17 cellular contexts compared by ENCODE assay signal in the genomic region with DNA sequence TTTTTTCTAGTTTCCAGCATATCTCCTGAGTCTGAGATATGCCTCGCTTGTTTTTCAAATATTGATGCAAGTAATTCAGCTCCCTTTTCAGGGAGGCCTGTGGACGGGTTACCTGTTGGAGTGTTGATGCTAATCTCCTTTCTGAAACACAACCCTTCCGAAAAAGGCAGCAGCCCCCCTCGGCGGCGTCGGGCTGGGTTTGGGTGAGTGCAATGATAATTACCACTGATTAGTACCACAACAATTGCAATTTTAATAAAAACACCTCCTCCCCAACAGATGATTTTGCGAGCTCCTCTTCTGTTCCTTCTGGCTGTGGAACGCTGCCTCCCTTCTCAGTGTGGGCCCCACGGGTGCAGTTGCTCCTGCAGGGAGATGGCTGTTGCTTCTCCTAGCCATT.
DNase-seq lines count a peak whose midpoint lies in the region; ATAC-seq and TF ChIP-seq lines count a peak whose summit lies in the region.
"Had no signal": no experiment of that assay in that cellular context is flagged by ENCODE, and none has a peak within 500 bp of the region (broad histone marks: within the 10 kb centered on the region; RNA-seq: fewer than 3 reads in every experiment).

No MANE protein-coding gene starts in this region.

- TF ChIP-seq POLR2A in esophagus muscularis mucosa (IDR thresholded peaks at IDR 0.05; ENCODE audit: low read depth): no peak

- H3K4me1 Mint-ChIP-seq in activated CD8-positive, alpha-beta T cell treated with anti-CD3 and anti-CD28 coated beads, Interleukin-2, amount 10 ng/mL, durations not matched to agents 7 days and 5 days (ENCODE audit: low read depth): no peaks in the 10 kb centered on the region
- H3K4me1 Mint-ChIP-seq in activated CD8-positive, alpha-beta T cell treated with anti-CD3 and anti-CD28 coated beads for 36 hours (ENCODE audit: low read depth): no peaks in the 10 kb centered on the region
- H3K4me1 Mint-ChIP-seq: GM23338 had no signal

- ATAC-seq in activated CD8-positive, alpha-beta T cell treated with anti-CD3 and anti-CD28 coated beads, Interleukin-2, amount 10 ng/mL, durations not matched to agents 7 days and 5 days: no peak
- ATAC-seq in activated CD8-positive, alpha-beta T cell treated with anti-CD3 and anti-CD28 coated beads for 36 hours: no peak
- ATAC-seq: A549, GM23338, HCT116 had no signal

- peak; percentile 14 for DNase-seq in activated CD8-positive, alpha-beta T cell treated with anti-CD3 and anti-CD28 coated beads, Interleukin-2, amount 10 ng/mL, durations not matched to agents 7 days and 5 days
- DNase-seq in activated CD8-positive, alpha-beta T cell treated with anti-CD3 and anti-CD28 coated beads for 36 hours: no peak
- DNase-seq in D341Med (ENCODE audit: low spot score): peak; percentile 10
- peak; percentile 82 for DNase-seq in esophagus muscularis mucosa (ENCODE audit: extremely low spot score)
- peak; percentile 22 for DNase-seq in posterior vena cava (ENCODE audit: low spot score)
- DNase-seq in NCI-H146 (lab: John Stamatoyannopoulos, UW): no peak
- DNase-seq in HEK293T (ENCODE audit: extremely low spot score): no peak
- DNase-seq: AML-193; Caco-2; CD4-positive, alpha-beta T cell; DMS79 treated with DMSO at 0.1 percent for 48 hours; GF-D8 had no signal

- TF ChIP-seq EP300 in esophagus muscularis mucosa (IDR thresholded peaks at IDR 0.05): no peak

- no peak for TF ChIP-seq CTCF in activated CD8-positive, alpha-beta T cell treated with anti-CD3 and anti-CD28 coated beads for 36 hours (IDR thresholded peaks at IDR 0.05)
- no peak for TF ChIP-seq CTCF in esophagus muscularis mucosa (IDR thresholded peaks at IDR 0.05)

- no peak overlapping the region for H3K4me3 ChIP-seq in esophagus muscularis mucosa
- H3K4me3 ChIP-seq: A549, GM23338 had no signal

- H3K4me1 ChIP-seq in esophagus muscularis mucosa: no peaks in the 10 kb centered on the region
- H3K4me1 ChIP-seq: A549, Caco-2 had no signal

- peaks cover 0 to 22% (median 9%) of the 10 kb centered on the region in 4 donors for H3K9me3 ChIP-seq in esophagus muscularis mucosa
- H3K9me3 ChIP-seq: A549, Caco-2 had no signal

- POLR2A ChIA-PET in activated CD8-positive, alpha-beta T cell treated with anti-CD3 and anti-CD28 coated beads, Interleukin-2, amount 10 ng/mL, durations not matched to agents 7 days and 5 days (lab: Charles Lee): no interaction called here
- POLR2A ChIA-PET in activated CD8-positive, alpha-beta T cell treated with anti-CD3 and anti-CD28 coated beads for 36 hours (lab: Charles Lee): no interaction called here
- POLR2A ChIA-PET in HEK293T (lab: Yijun Ruan, JAX): no interaction called here

- no peak overlapping the region for H3K27ac Mint-ChIP-seq in activated CD8-positive, alpha-beta T cell treated with anti-CD3 and anti-CD28 coated beads, Interleukin-2, amount 10 ng/mL, durations not matched to agents 7 days and 5 days
- H3K27ac Mint-ChIP-seq in activated CD8-positive, alpha-beta T cell treated with anti-CD3 and anti-CD28 coated beads for 36 hours: no peak overlapping the region
- H3K27ac Mint-ChIP-seq: CD4-positive, alpha-beta T cell; GM23338 had no signal

- 93% methylated on average over 10 of the region's 10 CpGs for WGBS in esophagus muscularis mucosa

- intact Hi-C loops in activated CD8-positive, alpha-beta T cell treated with anti-CD3 and anti-CD28 coated beads for 36 hours (cut with micrococcal nuclease): no loop called here
- intact Hi-C loops in esophagus muscularis mucosa (cut with DNase I) (no loop called here), posterior vena cava (cut with DNase I) (no loop called here)

- H3K4me3 Mint-ChIP-seq in activated CD8-positive, alpha-beta T cell treated with anti-CD3 and anti-CD28 coated beads, Interleukin-2, amount 10 ng/mL, durations not matched to agents 7 days and 5 days: no peak overlapping the region
- H3K4me3 Mint-ChIP-seq in activated CD8-positive, alpha-beta T cell treated with anti-CD3 and anti-CD28 coated beads for 36 hours: no peak overlapping the region
- H3K4me3 Mint-ChIP-seq: CD4-positive, alpha-beta T cell; GM23338 had no signal

- H3K36me3 Mint-ChIP-seq in activated CD8-positive, alpha-beta T cell treated with anti-CD3 and anti-CD28 coated beads, Interleukin-2, amount 10 ng/mL, durations not matched to agents 7 days and 5 days (ENCODE audit: low read depth): no peaks in the 10 kb centered on the region
- no peaks in the 10 kb centered on the region for H3K36me3 Mint-ChIP-seq in activated CD8-positive, alpha-beta T cell treated with anti-CD3 and anti-CD28 coated beads for 36 hours (ENCODE audit: low read depth)

- H3K9me3 Mint-ChIP-seq in activated CD8-positive, alpha-beta T cell treated with anti-CD3 and anti-CD28 coated beads, Interleukin-2, amount 10 ng/mL, durations not matched to agents 7 days and 5 days (ENCODE audit: insufficient read depth): peaks cover 6% of the 10 kb centered on the region
- H3K9me3 Mint-ChIP-seq in activated CD8-positive, alpha-beta T cell treated with anti-CD3 and anti-CD28 coated beads for 36 hours: peaks cover 12% of the 10 kb centered on the region

- no peak overlapping the region for H3K27ac ChIP-seq in esophagus muscularis mucosa (replicated peaks in 1 of 4)
- H3K27ac ChIP-seq: 22Rv1, A549, C4-2B had no signal

- H3K36me3 ChIP-seq in esophagus muscularis mucosa: no peaks in the 10 kb centered on the region

- no peaks in the 10 kb centered on the region for H3K27me3 ChIP-seq in esophagus muscularis mucosa

- CTCF ChIA-PET in activated CD8-positive, alpha-beta T cell treated with anti-CD3 and anti-CD28 coated beads, Interleukin-2, amount 10 ng/mL, durations not matched to agents 7 days and 5 days (lab: Charles Lee): no interaction called here
- CTCF ChIA-PET in activated CD8-positive, alpha-beta T cell treated with anti-CD3 and anti-CD28 coated beads for 36 hours (lab: Charles Lee): no interaction called here
- CTCF ChIA-PET in HEK293T (lab: Yijun Ruan, JAX): no interaction called here

- peaks cover 4% of the 10 kb centered on the region for H3K27me3 Mint-ChIP-seq in activated CD8-positive, alpha-beta T cell treated with anti-CD3 and anti-CD28 coated beads, Interleukin-2, amount 10 ng/mL, durations not matched to agents 7 days and 5 days (ENCODE audit: low read depth)
- no peaks in the 10 kb centered on the region for H3K27me3 Mint-ChIP-seq in activated CD8-positive, alpha-beta T cell treated with anti-CD3 and anti-CD28 coated beads for 36 hours
- H3K27me3 Mint-ChIP-seq: CD4-positive, alpha-beta T cell had no signal

TF ChIP-seq in HEK293T, 16 proteins besides CTCF, POLR2A, EP300 and RAD21:
- TF ChIP-seq TARDBP (IDR thresholded peaks at IDR 0.05) (no peak), FOXA1 (IDR thresholded peaks at IDR 0.05) (no peak), ELF4 (IDR thresholded peaks at IDR 0.05) (no peak), BHLHE40 (IDR thresholded peaks at IDR 0.05; ENCODE audit: borderline replicate concordance) (no peak), LEF1 (IDR thresholded peaks at IDR 0.05; ENCODE audit: borderline replicate concordance) (no peak), ARNT (IDR thresholded peaks at IDR 0.05) (no peak), SUZ12 (IDR thresholded peaks at IDR 0.05) (no peak), HDGF (IDR thresholded peaks at IDR 0.05; ENCODE audit: borderline replicate concordance) (no peak), FOXK2 (IDR thresholded peaks at IDR 0.05) (no peak), ZNF384 (IDR thresholded peaks at IDR 0.05) (no peak), FOXM1 (IDR thresholded peaks at IDR 0.05; ENCODE audit: borderline replicate concordance) (no peak), NFRKB (IDR thresholded peaks at IDR 0.05) (no peak), L3MBTL2 (conservative IDR thresholded peaks at IDR 0.05) (no peak), SP1 (IDR thresholded peaks at IDR 0.05) (no peak)
- TF ChIP-seq, protein P1, sequence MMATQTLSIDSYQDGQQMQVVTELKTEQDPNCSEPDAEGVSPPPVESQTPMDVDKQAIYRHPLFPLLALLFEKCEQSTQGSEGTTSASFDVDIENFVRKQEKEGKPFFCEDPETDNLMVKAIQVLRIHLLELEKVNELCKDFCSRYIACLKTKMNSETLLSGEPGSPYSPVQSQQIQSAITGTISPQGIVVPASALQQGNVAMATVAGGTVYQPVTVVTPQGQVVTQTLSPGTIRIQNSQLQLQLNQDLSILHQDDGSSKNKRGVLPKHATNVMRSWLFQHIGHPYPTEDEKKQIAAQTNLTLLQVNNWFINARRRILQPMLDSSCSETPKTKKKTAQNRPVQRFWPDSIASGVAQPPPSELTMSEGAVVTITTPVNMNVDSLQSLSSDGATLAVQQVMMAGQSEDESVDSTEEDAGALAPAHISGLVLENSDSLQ (IDR thresholded peaks at IDR 0.05): no peak

Comparison
In these comparisons a context has a peak if more than half of its experiments do, and no peak if none do; other contexts are left out.
1. DNase-seq: peak in activated CD8-positive, alpha-beta T cell treated with anti-CD3 and anti-CD28 coated beads, Interleukin-2, amount 10 ng/mL, durations not matched to agents 7 days and 5 days (single experiment), D341Med (single experiment), esophagus muscularis mucosa (single experiment) and posterior vena cava (single experiment); none in activated CD8-positive, alpha-beta T cell treated with anti-CD3 and anti-CD28 coated beads for 36 hours (single experiment), NCI-H146 (single experiment) and HEK293T (single experiment).